17 cellular contexts compared by ENCODE assay signal in genomic region chr1:39149509-39149908, GRCh38. TPM values are rescaled to one million over a fixed set of nuclear protein-coding genes. Genes with fewer than 3 reads are reported as not detected.
DNase-seq lines count a peak whose midpoint lies in the region; ATAC-seq and TF ChIP-seq lines count a peak whose summit lies in the region.
"Had no signal": no experiment of that assay in that cellular context is flagged by ENCODE, and none has a peak within 500 bp of the region (broad histone marks: within the 10 kb centered on the region; RNA-seq: fewer than 3 reads in every experiment).

No MANE protein-coding gene starts in this region.

- peaks cover 76% of the 10 kb centered on the region for H3K4me1 Mint-ChIP-seq in WTC11

- H3K9me3 ChIP-seq in right atrium auricular region: no peaks in the 10 kb centered on the region
- H3K9me3 ChIP-seq in HEK293 (ENCODE audit: control insufficient read depth, insufficient read depth, low read depth, low read length): no peaks in the 10 kb centered on the region

- H3K9me3 Mint-ChIP-seq in WTC11: peaks cover 3% of the 10 kb centered on the region; the same call in 1 of the 2 replicates

- no peaks in the 10 kb centered on the region for H3K27me3 Mint-ChIP-seq in WTC11 (ENCODE audit: low read depth)

- CTCF ChIA-PET in HEK293 (lab: Yijun Ruan, JAX): no interaction called here
- CTCF ChIA-PET in WTC11 (lab: Charles Lee): interaction anchor here (1.0 to 4.9 kb wide), 2 partner anchors 43 to 109 kb away, joined by 3 to 41 read pairs; no protein-coding TSS in a partner anchor

- peak; percentile 64 for ATAC-seq in left ventricle myocardium superior
- no peak for ATAC-seq in WTC11
- ATAC-seq: GM12878 had no signal

- no peak overlapping the region for H3K4me3 Mint-ChIP-seq in WTC11

- no peaks in the 10 kb centered on the region for H3K36me3 ChIP-seq in right atrium auricular region
- no peaks in the 10 kb centered on the region for H3K36me3 ChIP-seq in HEK293 (ENCODE audit: control insufficient read depth in 2 of 2, insufficient read depth in 1 of 2, low read length in 2 of 2)

- POLR2A ChIA-PET in HEK293 (lab: Yijun Ruan, JAX) (no interaction called here), WTC11 (lab: Charles Lee) (no interaction called here)

- DNase-seq in left ventricle myocardium superior: no peak
- DNase-seq in right atrium auricular region (ENCODE audit: low spot score): no peak
- DNase-seq in WTC11 (ENCODE audit: low spot score): no peak
- DNase-seq in activated naive CD4-positive, alpha-beta T cell treated with Interleukin-2 at 50 U/mL for 16 hours: no peak
- no peak for DNase-seq in posterior vena cava (ENCODE audit: low spot score)
- DNase-seq in nucleus accumbens (lab: John Stamatoyannopoulos, UW): no peak
- DNase-seq: ACHN, GF-D8, GM23248, KBM-7, NCI-H1105, NCI-H2171, NCI-H748 treated with DMSO at 0.1 percent for 48 hours, RPMI8226 had no signal

- H3K27me3 ChIP-seq in right atrium auricular region: no peaks in the 10 kb centered on the region

- no peak for TF ChIP-seq CTCF in right atrium auricular region (IDR thresholded peaks at IDR 0.05)
- TF ChIP-seq CTCF in HEK293 (tag by site-specific recombination; IDR thresholded peaks at IDR 0.05): no peak
- no peak for TF ChIP-seq CTCF in WTC11 (IDR thresholded peaks at IDR 0.05)

- peaks cover 3% of the 10 kb centered on the region; the same call in 1 of the 2 replicates for H3K36me3 Mint-ChIP-seq in WTC11

- intact Hi-C loops in left ventricle myocardium superior (cut with micrococcal nuclease) (no loop called here), posterior vena cava (cut with DNase I) (no loop called here)

- H3K27ac ChIP-seq in right atrium auricular region: no peak overlapping the region
- no peak overlapping the region for H3K27ac ChIP-seq in HEK293 (ENCODE audit: extremely low read depth, low read depth, low read length)
- H3K27ac ChIP-seq: C4-2B, GM23248 had no signal

- H3K27ac Mint-ChIP-seq in WTC11: peak overlapping the region; percentile 12

- no peak overlapping the region for H3K4me3 ChIP-seq in right atrium auricular region
- H3K4me3 ChIP-seq in HEK293 (ENCODE audit: low read depth, low read length): no peak overlapping the region
- H3K4me3 ChIP-seq: GM12878, GM23248 had no signal

- peaks cover 0 to 43% of the 10 kb centered on the region in 2 donors for H3K4me1 ChIP-seq in right atrium auricular region
- H3K4me1 ChIP-seq in HEK293 (ENCODE audit: control insufficient read depth, insufficient read depth, low read length): 0 out of 2 replicates have a peak, but pooled peaks cover 3% of the 10 kb centered on the region

TF ChIP-seq in HEK293, 187 proteins besides CTCF, POLR2A, EP300 and RAD21:
- TF ChIP-seq BCL6B (tag by site-specific recombination; IDR thresholded peaks at IDR 0.05) (no peak), ZNF350 (tag by site-specific recombination; IDR thresholded peaks at IDR 0.05) (no peak), ZNF157 (tag by site-specific recombination; IDR thresholded peaks at IDR 0.05) (no peak), ZNF19 (tag by site-specific recombination; IDR thresholded peaks at IDR 0.05; ENCODE audit: low read depth) (no peak), ZIC2 (tag by site-specific recombination; IDR thresholded peaks at IDR 0.05) (peak; percentile 12; the same call in 1 of the 2 replicates)
TF ChIP-seq in HEK293: peak in this region for 1.

TF ChIP-seq in WTC11, 78 proteins besides CTCF, POLR2A, EP300 and RAD21:
- TF ChIP-seq CREB1 (CRISPR knock-in tag; IDR thresholded peaks at IDR 0.05) (no peak), ZNF423 (CRISPR knock-in tag; IDR thresholded peaks at IDR 0.05) (no peak), HMGA2 (CRISPR knock-in tag; IDR thresholded peaks at IDR 0.05) (peak; percentile 88)
TF ChIP-seq in WTC11: peak in this region for 1.

RNA-seq across cellular contexts. Expression of gene MACF1, which starts 55.0 kb away (rescaled TPM):
- 239 TPM for total RNA-seq in left ventricle myocardium superior
- total RNA-seq in right atrium auricular region: 100 to 1,000 TPM; 273 to 278 TPM
- 214 to 327 TPM (median 222 TPM) in 3 replicates for total RNA-seq in WTC11 (2021)
- total RNA-seq in posterior vena cava: 100 to 1,000 TPM; 596 to 609 TPM
